In genomic region chr10:113225903-113226302, GRCh38 we compare ENCODE assay signal across 20 cellular contexts.
"Had no signal": no experiment of that assay in that cellular context is flagged by ENCODE, and none has a peak within 500 bp of the region (broad histone marks: within the 10 kb centered on the region; RNA-seq: fewer than 3 reads in every experiment).

No MANE protein-coding gene starts in this region.

- H3K4me3 Mint-ChIP-seq: memory B cell; natural killer cell treated with Interleukin-12 subunit alpha and Interleukin-12 subunit beta and Interleukin-15 and Interleukin-18, amount 100 ng/mL, for 72 hours; stimulated activated effector memory CD8-positive, alpha-beta T cell treated with anti-CD3 and anti-CD28 coated beads, Interleukin-12 subunit alpha, Interleukin-12 subunit beta, amount 100 ng/mL, for 72 hours; stimulated activated naive CD8-positive, alpha-beta T cell treated with anti-CD3 and anti-CD28 coated beads, Interleukin-15, Interleukin-2, amounts not matched to agents 100 ng/mL and 50 ng/mL, for 24 hours had no signal

- H3K4me3 ChIP-seq: left ventricle myocardium inferior, mucosa of descending colon, ovary, sigmoid colon, spleen, suprapubic skin, thoracic aorta, tibial artery, upper lobe of right lung had no signal

- DNase-seq: hypothalamus, islet precursor cell, left ventricle myocardium inferior, midbrain, mucosa of descending colon, ovary, sigmoid colon, small intestine, spleen, tibial artery, trophoblast cell, upper lobe of right lung had no signal

- H3K36me3 Mint-ChIP-seq: memory B cell; natural killer cell treated with Interleukin-12 subunit alpha and Interleukin-12 subunit beta and Interleukin-15 and Interleukin-18, amount 100 ng/mL, for 72 hours; stimulated activated effector memory CD8-positive, alpha-beta T cell treated with anti-CD3 and anti-CD28 coated beads, Interleukin-12 subunit alpha, Interleukin-12 subunit beta, amount 100 ng/mL, for 72 hours had no signal

- H3K4me1 Mint-ChIP-seq: memory B cell had no signal

- H3K9me3 ChIP-seq: left ventricle myocardium inferior, mucosa of descending colon, ovary, sigmoid colon, spleen, suprapubic skin, thoracic aorta, tibial artery, upper lobe of right lung had no signal

- H3K27ac Mint-ChIP-seq: memory B cell; natural killer cell treated with Interleukin-12 subunit alpha and Interleukin-12 subunit beta and Interleukin-15 and Interleukin-18, amount 100 ng/mL, for 72 hours; progenitor cell of endocrine pancreas; stimulated activated effector memory CD8-positive, alpha-beta T cell treated with anti-CD3 and anti-CD28 coated beads, Interleukin-12 subunit alpha, Interleukin-12 subunit beta, amount 100 ng/mL, for 72 hours had no signal

- H3K27ac ChIP-seq: left ventricle myocardium inferior, ovary, sigmoid colon, spleen, suprapubic skin, thoracic aorta, tibial artery, upper lobe of right lung had no signal

- ATAC-seq: mucosa of descending colon; natural killer cell treated with Interleukin-12 subunit alpha and Interleukin-12 subunit beta and Interleukin-15 and Interleukin-18, amount 100 ng/mL, for 72 hours; stimulated activated effector memory CD8-positive, alpha-beta T cell treated with anti-CD3 and anti-CD28 coated beads, Interleukin-12 subunit alpha, Interleukin-12 subunit beta, amount 100 ng/mL, for 72 hours; upper lobe of right lung had no signal

- H3K4me1 ChIP-seq: left ventricle myocardium inferior, sigmoid colon, spleen, tibial artery, upper lobe of right lung had no signal

- H3K36me3 ChIP-seq: left ventricle myocardium inferior, ovary, sigmoid colon, spleen, suprapubic skin, thoracic aorta, tibial artery, upper lobe of right lung had no signal

- FAIRE-seq: small intestine, urothelium cell line had no signal

- H3K9me3 Mint-ChIP-seq: memory B cell; natural killer cell treated with Interleukin-12 subunit alpha and Interleukin-12 subunit beta and Interleukin-15 and Interleukin-18, amount 100 ng/mL, for 72 hours; stimulated activated effector memory CD8-positive, alpha-beta T cell treated with anti-CD3 and anti-CD28 coated beads, Interleukin-12 subunit alpha, Interleukin-12 subunit beta, amount 100 ng/mL, for 72 hours; stimulated activated naive CD8-positive, alpha-beta T cell treated with anti-CD3 and anti-CD28 coated beads, Interleukin-15, Interleukin-2, amounts not matched to agents 100 ng/mL and 50 ng/mL, for 24 hours had no signal

- H3K27me3 ChIP-seq: ovary, sigmoid colon, suprapubic skin, tibial artery had no signal
